Comparison of ENCODE assay signal across 9 cellular contexts in the genomic region with DNA sequence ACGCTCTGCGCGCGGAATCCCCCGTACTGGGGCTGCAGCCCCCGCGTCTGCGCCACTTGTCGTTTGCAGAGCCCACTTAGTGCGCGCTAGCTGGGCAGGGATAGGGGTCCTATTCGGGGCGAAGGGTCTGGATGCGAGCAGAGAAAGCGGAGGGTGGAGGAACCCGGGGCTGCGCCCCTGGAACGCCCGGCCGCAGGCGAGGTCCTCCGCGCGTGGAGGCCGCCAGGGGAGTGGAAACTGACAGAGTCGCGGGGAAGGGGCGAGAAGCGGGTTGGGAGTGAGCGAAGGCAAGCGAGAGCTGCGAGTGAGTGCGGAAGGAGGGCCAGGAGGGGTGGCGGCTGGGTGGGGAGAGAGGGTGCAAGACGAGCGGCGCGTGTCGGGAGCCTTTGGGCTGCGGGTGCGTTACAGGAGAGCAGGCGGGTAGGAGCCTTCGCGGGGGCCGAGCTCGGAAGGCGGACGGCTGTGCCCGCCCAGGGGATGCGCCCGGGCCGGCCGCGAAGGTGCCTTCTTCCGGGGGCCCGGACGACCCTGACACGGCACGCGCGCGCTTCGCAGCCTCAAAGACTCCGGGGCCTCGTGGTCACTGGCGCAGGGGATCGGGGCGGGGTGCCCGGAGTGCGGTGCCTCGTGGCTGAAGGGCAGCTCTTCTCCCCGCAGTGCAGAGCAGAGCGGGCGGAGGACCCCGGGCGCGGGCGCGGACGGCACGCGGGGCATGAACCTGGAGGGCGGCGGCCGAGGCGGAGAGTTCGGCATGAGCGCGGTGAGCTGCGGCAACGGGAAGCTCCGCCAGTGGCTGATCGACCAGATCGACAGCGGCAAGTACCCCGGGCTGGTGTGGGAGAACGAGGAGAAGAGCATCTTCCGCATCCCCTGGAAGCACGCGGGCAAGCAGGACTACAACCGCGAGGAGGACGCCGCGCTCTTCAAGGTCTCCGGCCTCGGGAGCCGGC.
DNase-seq lines count a peak whose midpoint lies in the region; ATAC-seq lines count a peak whose summit lies in the region.
"Had no signal": no experiment of that assay in that cellular context is flagged by ENCODE, and none has a peak within 500 bp of the region (broad histone marks: within the 10 kb centered on the region; RNA-seq: fewer than 3 reads in every experiment).

No MANE protein-coding gene starts in this region.

- intact Hi-C loops in dendritic cell treated with granulocyte-macrophage colony-stimulating factor and Interleukin-4, amounts not matched to agents 40 ng/mL and 50 ng/mL, for 4 days (cut with micrococcal nuclease) = loop anchor here (2.0 to 5.0 kb wide), 5 partner anchors 16 to 205 kb away; a partner anchor contains a TSS

- H3K36me3 Mint-ChIP-seq in stimulated activated naive CD8-positive, alpha-beta T cell treated with anti-CD3 and anti-CD28 coated beads, Interleukin-15, Interleukin-2, amounts not matched to agents 100 ng/mL and 50 ng/mL, for 24 hours (ENCODE audit: low read depth) = peaks cover 47% of the 10 kb centered on the region
- H3K36me3 Mint-ChIP-seq in dendritic cell treated with granulocyte-macrophage colony-stimulating factor and Interleukin-4, amounts not matched to agents 40 ng/mL and 50 ng/mL, for 4 days (ENCODE audit: low read depth) = peaks cover 64% of the 10 kb centered on the region

- peaks cover 21 to 50% of the 10 kb centered on the region in 2 donors for H3K27me3 ChIP-seq in muscle layer of colon (ENCODE audit: control insufficient read depth in 1 of 2, insufficient read depth in 2 of 2, low read length in 2 of 2)

- H3K27me3 Mint-ChIP-seq in stimulated activated naive CD8-positive, alpha-beta T cell treated with anti-CD3 and anti-CD28 coated beads, Interleukin-15, Interleukin-2, amounts not matched to agents 100 ng/mL and 50 ng/mL, for 24 hours = peaks cover 5% of the 10 kb centered on the region
- H3K27me3 Mint-ChIP-seq in dendritic cell treated with granulocyte-macrophage colony-stimulating factor and Interleukin-4, amounts not matched to agents 40 ng/mL and 50 ng/mL, for 4 days = peaks cover 48% of the 10 kb centered on the region

- no peaks in the 10 kb centered on the region for H3K9me3 ChIP-seq in muscle layer of colon (ENCODE audit: low read length)

- H3K27ac Mint-ChIP-seq in stimulated activated naive CD8-positive, alpha-beta T cell treated with anti-CD3 and anti-CD28 coated beads, Interleukin-15, Interleukin-2, amounts not matched to agents 100 ng/mL and 50 ng/mL, for 24 hours = peak overlapping the region; percentile 89
- H3K27ac Mint-ChIP-seq in dendritic cell treated with granulocyte-macrophage colony-stimulating factor and Interleukin-4, amounts not matched to agents 40 ng/mL and 50 ng/mL, for 4 days = peak overlapping the region; percentile 83

- no peaks in the 10 kb centered on the region for H3K4me1 ChIP-seq in muscle layer of colon (ENCODE audit: insufficient read depth, low read length)

- no peak for ATAC-seq in stimulated activated naive CD8-positive, alpha-beta T cell treated with anti-CD3 and anti-CD28 coated beads, Interleukin-15, Interleukin-2, amounts not matched to agents 100 U/mL and 50 U/mL, for 24 hours
- ATAC-seq in GM18517 (IDR thresholded peaks at IDR 0.05; ENCODE audit: unreplicated experiment) = no peak
- ATAC-seq in GM21526 (IDR thresholded peaks at IDR 0.05; ENCODE audit: low FRiP score, unreplicated experiment) = no peak

- H3K9ac ChIP-seq in muscle layer of colon (ENCODE audit: low read length) = no peak overlapping the region

- no peak for DNase-seq in stimulated activated naive CD8-positive, alpha-beta T cell treated with anti-CD3 and anti-CD28 coated beads, Interleukin-15, Interleukin-2, amounts not matched to agents 100 U/mL and 50 U/mL, for 24 hours
- DNase-seq in OCI-M2 (lab: John Stamatoyannopoulos, UW; ENCODE audit: unreplicated experiment) = no peak
- DNase-seq in cerebellar cortex (ENCODE audit: low spot score) = no peak

- peak overlapping the region; percentile 31 to 32 for H3K4me3 ChIP-seq in muscle layer of colon (ENCODE audit: low read depth in 1 of 2, low read length in 2 of 2)

- H3K4me3 Mint-ChIP-seq in stimulated activated naive CD8-positive, alpha-beta T cell treated with anti-CD3 and anti-CD28 coated beads, Interleukin-15, Interleukin-2, amounts not matched to agents 100 ng/mL and 50 ng/mL, for 24 hours = peak overlapping the region; percentile 99
- peak overlapping the region; percentile 93 for H3K4me3 Mint-ChIP-seq in dendritic cell treated with granulocyte-macrophage colony-stimulating factor and Interleukin-4, amounts not matched to agents 40 ng/mL and 50 ng/mL, for 4 days

- no peaks in the 10 kb centered on the region for H3K9me3 Mint-ChIP-seq in stimulated activated naive CD8-positive, alpha-beta T cell treated with anti-CD3 and anti-CD28 coated beads, Interleukin-15, Interleukin-2, amounts not matched to agents 100 ng/mL and 50 ng/mL, for 24 hours
- H3K9me3 Mint-ChIP-seq in dendritic cell treated with granulocyte-macrophage colony-stimulating factor and Interleukin-4, amounts not matched to agents 40 ng/mL and 50 ng/mL, for 4 days = no peaks in the 10 kb centered on the region

- H3K4me1 Mint-ChIP-seq in stimulated activated naive CD8-positive, alpha-beta T cell treated with anti-CD3 and anti-CD28 coated beads, Interleukin-15, Interleukin-2, amounts not matched to agents 100 ng/mL and 50 ng/mL, for 24 hours (ENCODE audit: low read depth) = peaks cover 67% of the 10 kb centered on the region
- peaks cover 52% of the 10 kb centered on the region for H3K4me1 Mint-ChIP-seq in dendritic cell treated with granulocyte-macrophage colony-stimulating factor and Interleukin-4, amounts not matched to agents 40 ng/mL and 50 ng/mL, for 4 days (ENCODE audit: low read depth)

- no peaks in the 10 kb centered on the region for H3K36me3 ChIP-seq in muscle layer of colon (ENCODE audit: insufficient read depth, low read length)

- H3K27ac ChIP-seq in muscle layer of colon (ENCODE audit: low read depth, low read length) = no peak overlapping the region
- H3K27ac ChIP-seq: VCaP had no signal
